In genomic region chr10:95413608-95414007, GRCh38 we compare ENCODE assay signal across 21 cellular contexts.
DNase-seq lines count a peak whose midpoint lies in the region; ATAC-seq and TF ChIP-seq lines count a peak whose summit lies in the region.
"Had no signal": no experiment of that assay in that cellular context is flagged by ENCODE, and none has a peak within 500 bp of the region (broad histone marks: within the 10 kb centered on the region; RNA-seq: fewer than 3 reads in every experiment).

No MANE protein-coding gene starts in this region.

- no peak for TF ChIP-seq EP300 in gastroesophageal sphincter (IDR thresholded peaks at IDR 0.05)
- TF ChIP-seq EP300 in tibial nerve (IDR thresholded peaks at IDR 0.05): no peak

- H3K4me1 ChIP-seq in ascending aorta: peaks cover 30 to 99% of the 10 kb centered on the region in 2 donors
- H3K4me1 ChIP-seq in gastroesophageal sphincter: peaks cover 39 to 100% (median 45%) of the 10 kb centered on the region in 3 donors
- H3K4me1 ChIP-seq in psoas muscle: peaks cover 64% of the 10 kb centered on the region
- peaks cover 0 to 94% (median 40%) of the 10 kb centered on the region in 4 donors for H3K4me1 ChIP-seq in tibial nerve

- no peak overlapping the region for H3K27ac Mint-ChIP-seq in stimulated activated naive B cell treated with anti-CD40 and anti-IgM and Interleukin-4, amounts not matched to agents 10 μg/mL and 1 μg/mL and 100 μg/mL, for 72 hours
- H3K27ac Mint-ChIP-seq: activated CD8-positive, alpha-beta T cell treated with anti-CD3 and anti-CD28 coated beads for 36 hours; activated naive CD8-positive, alpha-beta T cell; progenitor cell of endocrine pancreas had no signal

- peaks cover 0 to 9% of the 10 kb centered on the region in 2 donors for H3K27me3 Mint-ChIP-seq in stimulated activated naive B cell treated with anti-CD40 and anti-IgM and Interleukin-4, amounts not matched to agents 10 μg/mL and 1 μg/mL and 100 μg/mL, for 72 hours
- H3K27me3 Mint-ChIP-seq: activated CD8-positive, alpha-beta T cell treated with anti-CD3 and anti-CD28 coated beads for 36 hours; activated naive CD8-positive, alpha-beta T cell had no signal

- TF ChIP-seq CTCF in ascending aorta (IDR thresholded peaks at IDR 0.05): no peak
- TF ChIP-seq CTCF in gastroesophageal sphincter (IDR thresholded peaks at IDR 0.05): no peak
- no peak for TF ChIP-seq CTCF in psoas muscle (IDR thresholded peaks at IDR 0.05)
- no peak for TF ChIP-seq CTCF in tibial nerve (IDR thresholded peaks at IDR 0.05)

- no peaks in the 10 kb centered on the region for H3K36me3 Mint-ChIP-seq in stimulated activated naive B cell treated with anti-CD40 and anti-IgM and Interleukin-4, amounts not matched to agents 10 μg/mL and 1 μg/mL and 100 μg/mL, for 72 hours

- no peak for ATAC-seq in gastroesophageal sphincter
- peak in 2 of 4 donors; percentile 25 to 34 for ATAC-seq in psoas muscle
- ATAC-seq in GM18868 (IDR thresholded peaks at IDR 0.05; ENCODE audit: unreplicated experiment): no peak
- ATAC-seq in stimulated activated naive B cell treated with anti-CD40 and anti-IgM and Interleukin-4, amounts not matched to agents 10 μg/mL and 1 μg/mL and 100 μg/mL, for 72 hours (replicated peaks): no peak
- ATAC-seq: activated CD8-positive, alpha-beta T cell treated with anti-CD3 and anti-CD28 coated beads for 36 hours had no signal

- no peak for TF ChIP-seq POLR2A in gastroesophageal sphincter (IDR thresholded peaks at IDR 0.05)
- no peak for TF ChIP-seq POLR2A in tibial nerve (IDR thresholded peaks at IDR 0.05)

- DNase-seq in ascending aorta (ENCODE audit: low spot score in 2 of 2): no peak
- no peak for DNase-seq in psoas muscle
- DNase-seq in tibial nerve (ENCODE audit: low spot score in 2 of 2): no peak
- no peak for DNase-seq in epidermal melanocyte (ENCODE audit: insufficient read length, low spot score)
- no peak for DNase-seq in stimulated activated naive B cell treated with anti-CD40 and anti-IgM and Interleukin-4, amounts not matched to agents 10 μg/mL and 1 μg/mL and 100 μg/mL, for 72 hours
- DNase-seq in HCEC 1CT: no peak
- DNase-seq: activated CD4-positive, CD25-positive, alpha-beta regulatory T cell treated with anti-CD3 and anti-CD28 coated beads, Interleukin-2, amount 50 U/mL, for 72 hours; activated CD8-positive, alpha-beta T cell treated with anti-CD3 and anti-CD28 coated beads for 36 hours; Calu3; DND-41; KBM-7; MG63; NCI-H2029 treated with DMSO at 0.1 percent for 48 hours; NCI-H774; RPMI8226; T-helper 1 cell had no signal

- H3K4me3 ChIP-seq in ascending aorta: no peak overlapping the region
- no peak overlapping the region for H3K4me3 ChIP-seq in gastroesophageal sphincter
- H3K4me3 ChIP-seq in psoas muscle: peak overlapping the region; percentile 65
- H3K4me3 ChIP-seq in tibial nerve: peak overlapping the region in 1 of 4 donors; percentile 44
- H3K4me3 ChIP-seq: MG63 had no signal

- H3K27me3 ChIP-seq in ascending aorta (no peaks in the 10 kb centered on the region), gastroesophageal sphincter (no peaks in the 10 kb centered on the region), psoas muscle (ENCODE audit: insufficient read depth in 3 of 3, low read length in 2 of 3) (no peaks in the 10 kb centered on the region), tibial nerve (no peaks in the 10 kb centered on the region)
- H3K27me3 ChIP-seq: neutrophil had no signal

- no peak overlapping the region for H3K4me3 Mint-ChIP-seq in stimulated activated naive B cell treated with anti-CD40 and anti-IgM and Interleukin-4, amounts not matched to agents 10 μg/mL and 1 μg/mL and 100 μg/mL, for 72 hours
- H3K4me3 Mint-ChIP-seq: activated CD8-positive, alpha-beta T cell treated with anti-CD3 and anti-CD28 coated beads for 36 hours; activated naive CD8-positive, alpha-beta T cell had no signal

- intact Hi-C loops in ascending aorta (cut with DNase I) (no loop called here), psoas muscle (cut with DNase I) (no loop called here)

- peak overlapping the region; percentile 89 to 95 for H3K27ac ChIP-seq in ascending aorta
- peak overlapping the region; percentile 73 to 97 (median 88) for H3K27ac ChIP-seq in gastroesophageal sphincter
- peak overlapping the region; percentile 93 for H3K27ac ChIP-seq in psoas muscle
- peak overlapping the region; percentile 82 to 92 (median 88) for H3K27ac ChIP-seq in tibial nerve
- H3K27ac ChIP-seq: neutrophil had no signal

- no peaks in the 10 kb centered on the region for H3K9me3 ChIP-seq in ascending aorta
- H3K9me3 ChIP-seq in gastroesophageal sphincter: no peaks in the 10 kb centered on the region
- no peaks in the 10 kb centered on the region for H3K9me3 ChIP-seq in psoas muscle
- no peaks in the 10 kb centered on the region for H3K9me3 ChIP-seq in tibial nerve
- H3K9me3 ChIP-seq: MG63, neutrophil had no signal

- no peaks in the 10 kb centered on the region for H3K9me3 Mint-ChIP-seq in stimulated activated naive B cell treated with anti-CD40 and anti-IgM and Interleukin-4, amounts not matched to agents 10 μg/mL and 1 μg/mL and 100 μg/mL, for 72 hours
- H3K9me3 Mint-ChIP-seq: activated CD8-positive, alpha-beta T cell treated with anti-CD3 and anti-CD28 coated beads for 36 hours had no signal

- H3K4me1 Mint-ChIP-seq in stimulated activated naive B cell treated with anti-CD40 and anti-IgM and Interleukin-4, amounts not matched to agents 10 μg/mL and 1 μg/mL and 100 μg/mL, for 72 hours: peaks cover 1 to 14% of the 10 kb centered on the region in 2 donors

- H3K36me3 ChIP-seq in ascending aorta: peaks cover 51 to 70% of the 10 kb centered on the region in 2 donors
- peaks cover 0 to 40% of the 10 kb centered on the region in 2 donors for H3K36me3 ChIP-seq in gastroesophageal sphincter
- peaks cover 0 to 30% of the 10 kb centered on the region in 2 donors for H3K36me3 ChIP-seq in psoas muscle (ENCODE audit: insufficient read depth in 1 of 2, low read depth in 1 of 2)
- peaks cover 0 to 13% (median 0%) of the 10 kb centered on the region in 3 donors for H3K36me3 ChIP-seq in tibial nerve
- H3K36me3 ChIP-seq: MG63, neutrophil had no signal

- 20 to 62% methylated on average over 2 to 3 of the region's 3 CpGs for WGBS in gastroesophageal sphincter (ENCODE audit: low coverage in 1 of 2), 2 donors
- WGBS in psoas muscle, 3 donors: 35 to 65% (median 41%) methylated on average over 3 of the region's 3 CpGs
- 37 to 57% methylated on average over 3 of the region's 3 CpGs for WGBS in tibial nerve, 2 donors
